Comparison of ENCODE assay signal across 8 cellular contexts in the genomic region with DNA sequence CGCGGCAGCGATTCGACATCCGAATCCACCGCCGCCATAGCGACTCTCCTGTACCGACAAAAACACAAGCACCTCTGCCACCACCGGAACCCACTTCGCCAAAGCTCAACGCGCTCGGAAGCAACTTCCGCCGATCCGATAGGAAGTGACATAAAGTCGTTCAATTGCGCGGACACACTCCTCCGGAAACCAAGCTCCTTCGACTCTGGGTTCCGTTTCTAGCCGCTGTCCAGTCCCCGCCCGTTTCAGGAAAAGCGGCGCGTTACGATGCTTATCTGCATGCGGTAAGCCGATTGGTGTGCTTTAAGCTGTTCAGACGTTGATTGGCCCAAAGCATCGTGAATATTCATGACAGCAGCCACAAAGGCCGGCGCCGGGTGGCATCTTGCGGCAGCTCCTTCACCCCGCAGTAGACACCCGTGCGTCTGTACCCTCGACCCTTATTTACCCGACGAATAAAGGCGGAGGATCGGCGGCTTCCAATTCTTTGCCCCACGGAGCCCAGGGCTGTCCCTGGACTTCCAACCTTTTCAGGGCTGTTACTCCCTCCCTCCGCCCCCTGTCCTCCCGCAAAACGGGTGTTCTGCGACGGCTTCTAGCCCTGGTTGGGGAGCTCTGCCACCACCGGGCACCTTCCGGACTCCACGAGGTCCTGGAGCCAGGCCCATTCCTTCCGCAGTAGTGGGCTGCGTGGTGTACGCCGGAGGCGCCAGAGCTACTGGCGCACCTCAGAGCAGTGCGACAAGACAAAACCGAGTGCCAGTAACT. TPM values are rescaled to one million over a fixed set of nuclear protein-coding genes. Genes with fewer than 3 reads are reported as not detected.
DNase-seq lines count a peak whose midpoint lies in the region; ATAC-seq, FAIRE-seq and TF ChIP-seq lines count a peak whose summit lies in the region.

A gene with protein sequence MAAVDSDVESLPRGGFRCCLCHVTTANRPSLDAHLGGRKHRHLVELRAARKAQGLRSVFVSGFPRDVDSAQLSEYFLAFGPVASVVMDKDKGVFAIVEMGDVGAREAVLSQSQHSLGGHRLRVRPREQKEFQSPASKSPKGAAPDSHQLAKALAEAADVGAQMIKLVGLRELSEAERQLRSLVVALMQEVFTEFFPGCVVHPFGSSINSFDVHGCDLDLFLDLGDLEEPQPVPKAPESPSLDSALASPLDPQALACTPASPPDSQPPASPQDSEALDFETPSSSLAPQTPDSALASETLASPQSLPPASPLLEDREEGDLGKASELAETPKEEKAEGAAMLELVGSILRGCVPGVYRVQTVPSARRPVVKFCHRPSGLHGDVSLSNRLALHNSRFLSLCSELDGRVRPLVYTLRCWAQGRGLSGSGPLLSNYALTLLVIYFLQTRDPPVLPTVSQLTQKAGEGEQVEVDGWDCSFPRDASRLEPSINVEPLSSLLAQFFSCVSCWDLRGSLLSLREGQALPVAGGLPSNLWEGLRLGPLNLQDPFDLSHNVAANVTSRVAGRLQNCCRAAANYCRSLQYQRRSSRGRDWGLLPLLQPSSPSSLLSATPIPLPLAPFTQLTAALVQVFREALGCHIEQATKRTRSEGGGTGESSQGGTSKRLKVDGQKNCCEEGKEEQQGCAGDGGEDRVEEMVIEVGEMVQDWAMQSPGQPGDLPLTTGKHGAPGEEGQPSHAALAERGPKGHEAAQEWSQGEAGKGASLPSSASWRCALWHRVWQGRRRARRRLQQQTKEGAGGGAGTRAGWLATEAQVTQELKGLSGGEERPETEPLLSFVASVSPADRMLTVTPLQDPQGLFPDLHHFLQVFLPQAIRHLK (minus strand): TSS at position 76 of the 768 bp plus-strand sequence. CDS start 38 bp downstream, at position 38.

- H3K4me3 ChIP-seq in heart left ventricle (peak within 1 kb of the TSS; percentile 55 to 97 (median 78)), upper lobe of left lung (peak within 1 kb of the TSS; percentile 57 to 87 (median 70))

- intact Hi-C loops in heart left ventricle (cut with DNase I): loop anchor here in 4 of 10 donors (1.0 to 10.0 kb wide), 5 partner anchors 17 to 271 kb away; no protein-coding TSS in a partner anchor

- H3K27ac Mint-ChIP-seq in T-cell: peak within 1 kb of the TSS; percentile 98 to 99

- no peaks in the 10 kb centered on the region for H3K9me3 Mint-ChIP-seq in T-cell

- H3K36me3 Mint-ChIP-seq in T-cell: peaks cover 32% of the 10 kb centered on the region

- peak; percentile 99 for FAIRE-seq in GM12891 (lab: Jason Lieb, UNC)

- POLR2A ChIA-PET in T-cell (lab: Charles Lee): interaction anchor here (0.5 to 3.1 kb wide), 33 partner anchors 9 to 291 kb away, joined by 3 to 28 read pairs (median 6); partner anchors contain the start of genes C11orf98 (in 2 of the 2), CSKMT (in 2 of the 2), B3GAT3 (in 1 of the 2) and EEF1G (in 1 of the 2)

- TF ChIP-seq POLR2A in GM12891 (IDR thresholded peaks at IDR 0.05; ENCODE audit: low read depth, low read length) (peak; percentile 99), heart left ventricle (IDR thresholded peaks at IDR 0.05) (peak; percentile 54 to 95), upper lobe of left lung (IDR thresholded peaks at IDR 0.05) (peak; percentile 51 to 92 (median 76))

- no peaks in the 10 kb centered on the region for H3K27me3 Mint-ChIP-seq in T-cell

- TF ChIP-seq CTCF in heart left ventricle (IDR thresholded peaks at IDR 0.05) (peak in 7 of 12 donors; percentile 5 to 36 (median 14)), upper lobe of left lung (IDR thresholded peaks at IDR 0.05) (peak in 4 of 6 experiments; percentile 2 to 21 (median 15))

- 0 to 1% (median 1%) methylated on average over 64 of the region's 64 CpGs for WGBS in adipose tissue, 3 donors
- 0 to 1% (median 0%) methylated on average over 35 to 64 of the region's 64 CpGs for WGBS in heart left ventricle, 4 donors
- WGBS in upper lobe of left lung, 2 donors: 1% methylated on average over 47 to 55 of the region's 64 CpGs

- ATAC-seq in HG02840 (IDR thresholded peaks at IDR 0.05; ENCODE audit: low FRiP score, unreplicated experiment) (peak; percentile 91), T-cell (replicated peaks in 1 of 4) (peak; percentile 85 to 91 (median 88)), heart left ventricle (peak; percentile 94 to 97 (median 96)), upper lobe of left lung (ENCODE audit: low FRiP score in 2 of 2) (peak; percentile 97 to 98)

- peak within 1 kb of the TSS; percentile 91 for H3K27ac ChIP-seq in adipose tissue (ENCODE audit: low read depth, low read length)
- H3K27ac ChIP-seq in heart left ventricle: peak within 1 kb of the TSS; percentile 68 to 98 (median 94)
- H3K27ac ChIP-seq in upper lobe of left lung: peak within 1 kb of the TSS; percentile 94 to 97 (median 95)

- H3K36me3 ChIP-seq in heart left ventricle (peaks cover 0 to 61% (median 55%) of the 10 kb centered on the region in 9 donors), upper lobe of left lung (peaks cover 20 to 54% (median 42%) of the 10 kb centered on the region in 4 donors)

- H3K4me1 ChIP-seq in heart left ventricle (peaks cover 5 to 40% (median 23%) of the 10 kb centered on the region in 12 donors), upper lobe of left lung (peaks cover 28 to 40% (median 31%) of the 10 kb centered on the region in 4 donors)

- DNase-seq in GM12891 (ENCODE audit: insufficient read length, low spot score) (peak; percentile 87), NCI-H1436 treated with DMSO at 0.1 percent for 48 hours (lab: John Stamatoyannopoulos, UW) (peak; percentile 99), T-cell (peak; percentile 91 to 98 (median 96)), heart left ventricle (peak; percentile 95 to 98 (median 97)), pons (ENCODE audit: low spot score) (peak; percentile 100), upper lobe of left lung (peak; percentile 90 to 99)

- H3K4me3 Mint-ChIP-seq in T-cell: peak within 1 kb of the TSS; percentile 96 to 99 (median 97)

- H3K27me3 ChIP-seq in heart left ventricle: no peaks in the 10 kb centered on the region
- H3K27me3 ChIP-seq in upper lobe of left lung: no peaks in the 10 kb centered on the region

- H3K9me3 ChIP-seq in heart left ventricle: no peaks in the 10 kb centered on the region
- H3K9me3 ChIP-seq in upper lobe of left lung: no peaks in the 10 kb centered on the region

- TF ChIP-seq EP300 in upper lobe of left lung (IDR thresholded peaks at IDR 0.05): peak in 1 of 4 donors; percentile 87

- H3K4me1 Mint-ChIP-seq in T-cell: peaks cover 44 to 57% (median 55%) of the 10 kb centered on the region in 3 donors

- CTCF ChIA-PET in T-cell (lab: Charles Lee): interaction anchor here (0.5 to 3.2 kb wide), 37 partner anchors 8 to 420 kb away, joined by 3 to 27 read pairs (median 5); partner anchors contain the start of genes CSKMT (in 2 of the 2), B3GAT3 (in 1 of the 2), BSCL2 (in 1 of the 2) and C11orf98 (in 1 of the 2)

TF ChIP-seq in GM12891, 5 proteins besides CTCF, POLR2A, EP300 and RAD21:
- TF ChIP-seq TAF1 (IDR thresholded peaks at IDR 0.05; ENCODE audit: low read depth, low read length): peak; percentile 92
- peak; percentile 100 for TF ChIP-seq POU2F2 (IDR thresholded peaks at IDR 0.05; ENCODE audit: low read depth, low read length)
- TF ChIP-seq PAX5 (IDR thresholded peaks at IDR 0.05; ENCODE audit: insufficient read depth, low read length, severe bottlenecking): no peak
- peak; percentile 97 for TF ChIP-seq POLR2AphosphoS5 (IDR thresholded peaks at IDR 0.05; ENCODE audit: low read depth, low read length)
- TF ChIP-seq SPI1 (IDR thresholded peaks at IDR 0.05; ENCODE audit: low read depth, low read length): peak; percentile 52

RNA-seq across cellular contexts. Expression of the gene that starts here (rescaled TPM):
- 13.0 TPM for polyA plus RNA-seq in GM12891 (2012; ENCODE audit: low read depth, missing spikeins)
- total RNA-seq in T-cell (10 to 100 TPM; 35.2 to 56.0 (median 42.9) TPM), heart left ventricle (10 to 100 TPM in 7 of 9 donors, 1 to 10 TPM in 2; 6.3 to 16.3 (median 11.3) TPM), upper lobe of left lung (10 to 100 TPM in 3 of 6 donors, 1 to 10 TPM in 3; 5.3 to 25.4 (median 11.7) TPM)
- polyA plus RNA-seq in adipose tissue (10 to 100 TPM; 15.8 to 16.2 (median 15.9) TPM), heart left ventricle (10 to 100 TPM in 1 of 2 donors, 1 to 10 TPM in 1; 8.5 to 12.2 TPM)

Comparison
In these comparisons a context has a peak if more than half of its experiments do, and no peak if none do; other contexts are left out.
1. Peak in every context shown above with its lines: DNase-seq, ATAC-seq, H3K4me3 ChIP-seq and H3K27ac ChIP-seq.